ENCODE assay signal across 1 cellular context in genomic region chr19:18282788-18283141, GRCh38.
A peak's percentile ranks its signal among the peaks of the same experiment; 100 is the strongest.
TF ChIP-seq lines count a peak whose summit lies in the region.

No MANE protein-coding gene starts in this region.

TF ChIP-seq in K562, 482 proteins besides CTCF, POLR2A, EP300 and RAD21 (continued from another document and continues in another):
- TF ChIP-seq BCLAF1 (IDR thresholded peaks at IDR 0.05; ENCODE audit: borderline replicate concordance in 1 of 2, control insufficient read depth in 1 of 2, low read depth in 2 of 2, low read length in 1 of 2) (no peak), CGGBP1 (CRISPR knock-in tag; IDR thresholded peaks at IDR 0.05) (no peak), CREB5 (CRISPR knock-in tag; IDR thresholded peaks at IDR 0.05) (0 out of 2 replicates have a peak, but pooled peaks have one; percentile 38), DACH1 (IDR thresholded peaks at IDR 0.05; ENCODE audit: partially characterized antibody) (no peak), SOX6 (IDR thresholded peaks at IDR 0.05) (peak; percentile 32; the same call in 1 of the 2 replicates), THRB (CRISPR knock-in tag; conservative IDR thresholded peaks at IDR 0.05) (peak; percentile 3; the same call in 1 of the 2 replicates), NR1H2 (CRISPR knock-in tag; IDR thresholded peaks at IDR 0.05) (no peak), ZFX (CRISPR knock-in tag; IDR thresholded peaks at IDR 0.05) (no peak), POLR2AphosphoS2 (IDR thresholded peaks at IDR 0.05; ENCODE audit: low read length) (no peak), SUPT5H (IDR thresholded peaks at IDR 0.05) (peak; percentile 22), UBTF (IDR thresholded peaks at IDR 0.05; ENCODE audit: borderline replicate concordance in 1 of 2, low read depth in 2 of 2, low read length in 2 of 2) (no peak), ZFP1 (CRISPR knock-in tag; IDR thresholded peaks at IDR 0.05) (no peak), MECOM (CRISPR knock-in tag; IDR thresholded peaks at IDR 0.05) (no peak), ZNF76 (CRISPR knock-in tag; IDR thresholded peaks at IDR 0.05; ENCODE audit: borderline replicate concordance) (no peak), BRD4 (IDR thresholded peaks at IDR 0.05) (no peak), PRPF4 (IDR thresholded peaks at IDR 0.05; ENCODE audit: insufficient read depth, low read depth, low read length, poor library complexity, severe bottlenecking) (no peak), MLX (CRISPR knock-in tag; conservative IDR thresholded peaks at IDR 0.05) (no peak), CCAR2 (IDR thresholded peaks at IDR 0.05; ENCODE audit: low read depth, low read length) (no peak), THRAP3 (IDR thresholded peaks at IDR 0.05; ENCODE audit: borderline replicate concordance) (no peak; the same call in 1 of the 2 replicates), BRD9 (IDR thresholded peaks at IDR 0.05; ENCODE audit: low read depth, partially characterized antibody) (peak; percentile 33), NCOA4 (IDR thresholded peaks at IDR 0.05; ENCODE audit: partially characterized antibody) (peak; percentile 52), ZNF583 (CRISPR knock-in tag; IDR thresholded peaks at IDR 0.05) (no peak), IRF2 (CRISPR knock-in tag; IDR thresholded peaks at IDR 0.05) (no peak), ZNF354B (CRISPR knock-in tag; IDR thresholded peaks at IDR 0.05) (no peak), MED1 (CRISPR knock-in tag; IDR thresholded peaks at IDR 0.05; ENCODE audit: borderline replicate concordance) (no peak), TRIM28 (IDR thresholded peaks at IDR 0.05) (0 out of 2 replicates have a peak, but pooled peaks have one; percentile 7), PHF21A (IDR thresholded peaks at IDR 0.05; ENCODE audit: borderline replicate concordance, low read depth) (no peak), ZNF436 (CRISPR knock-in tag; IDR thresholded peaks at IDR 0.05) (no peak), GTF3C2 (IDR thresholded peaks at IDR 0.05; ENCODE audit: borderline replicate concordance, extremely low read depth, insufficient read length) (no peak), SIX5 (IDR thresholded peaks at IDR 0.05; ENCODE audit: borderline replicate concordance in 1 of 2, insufficient read depth in 1 of 2, low read depth in 1 of 2, low read length in 2 of 2) (no peak), ZNF212 (CRISPR knock-in tag; IDR thresholded peaks at IDR 0.05) (no peak), FOSL1 (tag; conservative IDR thresholded peaks at IDR 0.05) (no peak), ZNF316 (IDR thresholded peaks at IDR 0.05) (no peak), SNRNP70 (optimal IDR thresholded peaks at IDR 0.05; ENCODE audit: low read depth, low read length) (no peak), GABPA (tag; conservative IDR thresholded peaks at IDR 0.05; ENCODE audit: low read depth) (no peak), ZBTB49 (CRISPR knock-in tag; IDR thresholded peaks at IDR 0.05; ENCODE audit: borderline replicate concordance) (no peak), ZNF232 (CRISPR knock-in tag; IDR thresholded peaks at IDR 0.05) (no peak), ETS1 (conservative IDR thresholded peaks at IDR 0.05; ENCODE audit: control insufficient read depth, low read depth, low read length) (0 out of 2 replicates have a peak, but pooled peaks have one; percentile 11), RNF2 (IDR thresholded peaks at IDR 0.05) (no peak), CBX5 (IDR thresholded peaks at IDR 0.05; ENCODE audit: borderline replicate concordance, low read depth) (no peak), KLF1 (tag; IDR thresholded peaks at IDR 0.05) (no peak), ESRRB (CRISPR knock-in tag; IDR thresholded peaks at IDR 0.05; ENCODE audit: borderline replicate concordance) (no peak), CBX2 (IDR thresholded peaks at IDR 0.05; ENCODE audit: insufficient read depth, low read length, poor library complexity, severe bottlenecking) (no peak), NR3C1 (CRISPR knock-in tag; IDR thresholded peaks at IDR 0.05) (no peak)
